ENCODE assay signal across 1 cellular context in genomic region chr1:211521102-211521815, GRCh38.
TF ChIP-seq lines count a peak whose summit lies in the region.

No MANE protein-coding gene starts in this region.

TF ChIP-seq in HepG2, 621 proteins besides CTCF, POLR2A, EP300 and RAD21 (continued from another document and continues in another):
- TF ChIP-seq, protein P1, sequence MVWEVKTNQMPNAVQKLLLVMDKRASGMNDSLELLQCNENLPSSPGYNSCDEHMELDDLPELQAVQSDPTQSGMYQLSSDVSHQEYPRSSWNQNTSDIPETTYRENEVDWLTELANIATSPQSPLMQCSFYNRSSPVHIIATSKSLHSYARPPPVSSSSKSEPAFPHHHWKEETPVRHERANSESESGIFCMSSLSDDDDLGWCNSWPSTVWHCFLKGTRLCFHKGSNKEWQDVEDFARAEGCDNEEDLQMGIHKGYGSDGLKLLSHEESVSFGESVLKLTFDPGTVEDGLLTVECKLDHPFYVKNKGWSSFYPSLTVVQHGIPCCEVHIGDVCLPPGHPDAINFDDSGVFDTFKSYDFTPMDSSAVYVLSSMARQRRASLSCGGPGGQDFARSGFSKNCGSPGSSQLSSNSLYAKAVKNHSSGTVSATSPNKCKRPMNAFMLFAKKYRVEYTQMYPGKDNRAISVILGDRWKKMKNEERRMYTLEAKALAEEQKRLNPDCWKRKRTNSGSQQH (CRISPR knock-in tag; IDR thresholded peaks at IDR 0.05; ENCODE audit: low read depth), result no peak
- no peak for TF ChIP-seq KDM1A (CRISPR knock-in tag; IDR thresholded peaks at IDR 0.05)
- no peak for TF ChIP-seq ZNF253 (CRISPR knock-in tag; IDR thresholded peaks at IDR 0.05; ENCODE audit: borderline replicate concordance)
- TF ChIP-seq HNRNPH1 (optimal IDR thresholded peaks at IDR 0.05; ENCODE audit: low read depth, low read length), result no peak
- no peak for TF ChIP-seq ZNF556 (CRISPR knock-in tag; IDR thresholded peaks at IDR 0.05; ENCODE audit: borderline replicate concordance)
- TF ChIP-seq ZIK1 (CRISPR knock-in tag; IDR thresholded peaks at IDR 0.05; ENCODE audit: borderline replicate concordance, low read depth), result no peak
- TF ChIP-seq FOSL1 (CRISPR knock-in tag; IDR thresholded peaks at IDR 0.05; ENCODE audit: borderline replicate concordance), result no peak
- no peak for TF ChIP-seq MTA1 (CRISPR knock-in tag; IDR thresholded peaks at IDR 0.05; ENCODE audit: borderline replicate concordance)
- no peak for TF ChIP-seq ZXDC (CRISPR knock-in tag; IDR thresholded peaks at IDR 0.05)
- TF ChIP-seq SRF (IDR thresholded peaks at IDR 0.05; ENCODE audit: low read depth, low read length), result no peak
- no peak for TF ChIP-seq ZNF138 (CRISPR knock-in tag; IDR thresholded peaks at IDR 0.05; ENCODE audit: low read depth)
- no peak for TF ChIP-seq ZNF33A (CRISPR knock-in tag; IDR thresholded peaks at IDR 0.05; ENCODE audit: borderline replicate concordance)
- peak; percentile 43 for TF ChIP-seq TEAD3 (CRISPR knock-in tag; optimal IDR thresholded peaks at IDR 0.05; ENCODE audit: borderline replicate concordance)
- no peak for TF ChIP-seq SKIL (CRISPR knock-in tag; IDR thresholded peaks at IDR 0.05; ENCODE audit: borderline replicate concordance)
- TF ChIP-seq TBX2 (CRISPR knock-in tag; IDR thresholded peaks at IDR 0.05; ENCODE audit: borderline replicate concordance), result peak; percentile 46; the same call in 1 of the 2 replicates
- no peak for TF ChIP-seq TCF12 (IDR thresholded peaks at IDR 0.05)
- no peak for TF ChIP-seq TCF12 (CRISPR knock-in tag; IDR thresholded peaks at IDR 0.05)
- TF ChIP-seq ZNF20 (CRISPR knock-in tag; IDR thresholded peaks at IDR 0.05), result no peak
- TF ChIP-seq NCOA2 (CRISPR knock-in tag; IDR thresholded peaks at IDR 0.05), result peak; percentile 62; the same call in 1 of the 2 replicates
- no peak for TF ChIP-seq MAF1 (CRISPR knock-in tag; IDR thresholded peaks at IDR 0.05; ENCODE audit: borderline replicate concordance)
- TF ChIP-seq ATF2 (CRISPR knock-in tag; IDR thresholded peaks at IDR 0.05), result no peak
- no peak for TF ChIP-seq REPIN1 (CRISPR knock-in tag; IDR thresholded peaks at IDR 0.05; ENCODE audit: borderline replicate concordance, low read depth)
- no peak for TF ChIP-seq ETV5 (CRISPR knock-in tag; IDR thresholded peaks at IDR 0.05; ENCODE audit: borderline replicate concordance)
- TF ChIP-seq, protein P2, sequence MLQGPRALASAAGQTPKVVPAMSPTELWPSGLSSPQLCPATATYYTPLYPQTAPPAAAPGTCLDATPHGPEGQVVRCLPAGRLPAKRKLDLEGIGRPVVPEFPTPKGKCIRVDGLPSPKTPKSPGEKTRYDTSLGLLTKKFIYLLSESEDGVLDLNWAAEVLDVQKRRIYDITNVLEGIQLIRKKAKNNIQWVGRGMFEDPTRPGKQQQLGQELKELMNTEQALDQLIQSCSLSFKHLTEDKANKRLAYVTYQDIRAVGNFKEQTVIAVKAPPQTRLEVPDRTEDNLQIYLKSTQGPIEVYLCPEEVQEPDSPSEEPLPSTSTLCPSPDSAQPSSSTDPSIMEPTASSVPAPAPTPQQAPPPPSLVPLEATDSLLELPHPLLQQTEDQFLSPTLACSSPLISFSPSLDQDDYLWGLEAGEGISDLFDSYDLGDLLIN (CRISPR knock-in tag; IDR thresholded peaks at IDR 0.05; ENCODE audit: borderline replicate concordance), result no peak
- TF ChIP-seq ZNF674 (CRISPR knock-in tag; IDR thresholded peaks at IDR 0.05; ENCODE audit: low read depth), result no peak
- TF ChIP-seq U2AF1 (optimal IDR thresholded peaks at IDR 0.05; ENCODE audit: low read depth, low read length), result no peak
- TF ChIP-seq GTF3A (CRISPR knock-in tag; conservative IDR thresholded peaks at IDR 0.05), result no peak
- TF ChIP-seq ISL2 (CRISPR knock-in tag; IDR thresholded peaks at IDR 0.05), result peak; percentile 68
- TF ChIP-seq, protein P3, sequence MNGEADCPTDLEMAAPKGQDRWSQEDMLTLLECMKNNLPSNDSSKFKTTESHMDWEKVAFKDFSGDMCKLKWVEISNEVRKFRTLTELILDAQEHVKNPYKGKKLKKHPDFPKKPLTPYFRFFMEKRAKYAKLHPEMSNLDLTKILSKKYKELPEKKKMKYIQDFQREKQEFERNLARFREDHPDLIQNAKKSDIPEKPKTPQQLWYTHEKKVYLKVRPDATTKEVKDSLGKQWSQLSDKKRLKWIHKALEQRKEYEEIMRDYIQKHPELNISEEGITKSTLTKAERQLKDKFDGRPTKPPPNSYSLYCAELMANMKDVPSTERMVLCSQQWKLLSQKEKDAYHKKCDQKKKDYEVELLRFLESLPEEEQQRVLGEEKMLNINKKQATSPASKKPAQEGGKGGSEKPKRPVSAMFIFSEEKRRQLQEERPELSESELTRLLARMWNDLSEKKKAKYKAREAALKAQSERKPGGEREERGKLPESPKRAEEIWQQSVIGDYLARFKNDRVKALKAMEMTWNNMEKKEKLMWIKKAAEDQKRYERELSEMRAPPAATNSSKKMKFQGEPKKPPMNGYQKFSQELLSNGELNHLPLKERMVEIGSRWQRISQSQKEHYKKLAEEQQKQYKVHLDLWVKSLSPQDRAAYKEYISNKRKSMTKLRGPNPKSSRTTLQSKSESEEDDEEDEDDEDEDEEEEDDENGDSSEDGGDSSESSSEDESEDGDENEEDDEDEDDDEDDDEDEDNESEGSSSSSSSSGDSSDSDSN (CRISPR knock-in tag; IDR thresholded peaks at IDR 0.05), result no peak
- no peak for TF ChIP-seq ZNF557 (CRISPR knock-in tag; IDR thresholded peaks at IDR 0.05)
- TF ChIP-seq BRF2 (CRISPR knock-in tag; IDR thresholded peaks at IDR 0.05), result no peak
- no peak for TF ChIP-seq ARHGAP35 (CRISPR knock-in tag; IDR thresholded peaks at IDR 0.05; ENCODE audit: borderline replicate concordance)
- TF ChIP-seq ZSCAN25 (CRISPR knock-in tag; IDR thresholded peaks at IDR 0.05), result no peak
- TF ChIP-seq ZC3H4 (CRISPR knock-in tag; IDR thresholded peaks at IDR 0.05; ENCODE audit: borderline replicate concordance), result no peak
- TF ChIP-seq ZNF713 (CRISPR knock-in tag; IDR thresholded peaks at IDR 0.05), result no peak
- TF ChIP-seq, protein P4, sequence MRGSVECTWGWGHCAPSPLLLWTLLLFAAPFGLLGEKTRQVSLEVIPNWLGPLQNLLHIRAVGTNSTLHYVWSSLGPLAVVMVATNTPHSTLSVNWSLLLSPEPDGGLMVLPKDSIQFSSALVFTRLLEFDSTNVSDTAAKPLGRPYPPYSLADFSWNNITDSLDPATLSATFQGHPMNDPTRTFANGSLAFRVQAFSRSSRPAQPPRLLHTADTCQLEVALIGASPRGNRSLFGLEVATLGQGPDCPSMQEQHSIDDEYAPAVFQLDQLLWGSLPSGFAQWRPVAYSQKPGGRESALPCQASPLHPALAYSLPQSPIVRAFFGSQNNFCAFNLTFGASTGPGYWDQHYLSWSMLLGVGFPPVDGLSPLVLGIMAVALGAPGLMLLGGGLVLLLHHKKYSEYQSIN (CRISPR knock-in tag; IDR thresholded peaks at IDR 0.05; ENCODE audit: borderline replicate concordance), result no peak
- no peak for TF ChIP-seq ZNF446 (CRISPR knock-in tag; IDR thresholded peaks at IDR 0.05)
- TF ChIP-seq ZNF574 (CRISPR knock-in tag; IDR thresholded peaks at IDR 0.05), result 0 out of 2 replicates have a peak, but pooled peaks have one; percentile 4
- TF ChIP-seq ZBTB38 (CRISPR knock-in tag; IDR thresholded peaks at IDR 0.05), result no peak
- TF ChIP-seq ZSCAN12 (CRISPR knock-in tag; IDR thresholded peaks at IDR 0.05), result no peak
- TF ChIP-seq MBNL3 (CRISPR knock-in tag; conservative IDR thresholded peaks at IDR 0.05), result no peak
- no peak for TF ChIP-seq ZNF564 (CRISPR knock-in tag; IDR thresholded peaks at IDR 0.05)
- no peak for TF ChIP-seq POLR2G (IDR thresholded peaks at IDR 0.05; ENCODE audit: low read depth, low read length)
- TF ChIP-seq ZNF343 (CRISPR knock-in tag; IDR thresholded peaks at IDR 0.05), result no peak
- TF ChIP-seq THAP7 (CRISPR knock-in tag; IDR thresholded peaks at IDR 0.05), result 0 out of 2 replicates have a peak, but pooled peaks have one; percentile 33
- no peak for TF ChIP-seq TARDBP (CRISPR knock-in tag; IDR thresholded peaks at IDR 0.05)
- no peak for TF ChIP-seq ZNF747 (CRISPR knock-in tag; IDR thresholded peaks at IDR 0.05; ENCODE audit: borderline replicate concordance)
- no peak for TF ChIP-seq FIP1L1 (IDR thresholded peaks at IDR 0.05; ENCODE audit: borderline replicate concordance, insufficient read depth, low read depth, low read length)
- TF ChIP-seq ZNF598 (CRISPR knock-in tag; IDR thresholded peaks at IDR 0.05; ENCODE audit: borderline replicate concordance), result no peak
- TF ChIP-seq ZNF589 (CRISPR knock-in tag; conservative IDR thresholded peaks at IDR 0.05), result no peak
- peak; percentile 79 for TF ChIP-seq RARA (CRISPR knock-in tag; IDR thresholded peaks at IDR 0.05)
- no peak for TF ChIP-seq U2AF2 (IDR thresholded peaks at IDR 0.05; ENCODE audit: low read depth, low read length)
